In the genomic region with DNA sequence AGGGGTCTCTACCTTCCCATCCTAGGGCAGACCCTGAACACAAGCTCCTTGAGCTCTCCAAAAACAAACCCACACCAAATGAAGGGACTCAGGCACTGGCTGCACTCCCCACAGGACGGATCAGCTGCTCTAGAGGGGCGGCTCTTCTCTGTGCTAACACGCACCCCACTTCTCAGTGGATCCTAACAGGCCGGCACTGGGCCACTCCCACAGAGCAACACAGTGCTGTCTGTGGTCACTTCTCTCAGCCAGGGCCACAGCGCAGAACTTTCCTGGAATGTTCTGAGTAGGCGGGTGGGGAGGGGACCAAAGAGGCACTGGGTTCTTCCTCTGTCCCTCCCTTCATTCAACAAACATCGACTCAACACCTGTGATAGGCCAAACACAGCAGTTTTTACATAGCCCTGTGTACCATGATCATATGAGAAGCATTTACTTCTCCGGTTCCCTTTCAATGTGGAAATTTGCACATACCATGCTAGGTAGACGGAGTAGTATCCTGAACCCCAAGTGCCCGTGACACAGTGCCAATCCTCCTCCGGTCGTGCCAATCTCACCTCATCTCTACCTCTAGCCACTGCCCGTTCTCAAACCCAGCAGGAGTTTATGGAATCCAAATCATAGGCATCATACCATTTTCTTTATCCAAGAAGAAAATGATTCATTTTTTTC, we compare ENCODE assay signal across 10 cellular contexts.
A peak's percentile ranks its signal among the peaks of the same experiment; 100 is the strongest.
DNase-seq lines count a peak whose midpoint lies in the region; ATAC-seq and TF ChIP-seq lines count a peak whose summit lies in the region.
"Had no signal": no experiment of that assay in that cellular context is flagged by ENCODE, and none has a peak within 500 bp of the region (broad histone marks: within the 10 kb centered on the region; RNA-seq: fewer than 3 reads in every experiment).

No MANE protein-coding gene starts in this region.

- DNase-seq in left cardiac atrium = peak; percentile 21
- DNase-seq in right atrium auricular region (ENCODE audit: low spot score) = no peak
- no peak for DNase-seq in progenitor cell of endocrine pancreas (ENCODE audit: low spot score, unreplicated experiment)
- no peak for DNase-seq in aorta
- DNase-seq in foreskin melanocyte = no peak
- no peak for DNase-seq in activated CD4-positive, alpha-beta memory T cell treated with anti-CD3 and anti-CD28 coated beads for 36 hours
- no peak for DNase-seq in NCI-H1105 treated with DMSO at 0.1 percent for 48 hours (lab: John Stamatoyannopoulos, UW)
- DNase-seq: DMS79; effector CD8-positive, alpha-beta T cell had no signal

- no peak overlapping the region for H3K4me3 Mint-ChIP-seq in progenitor cell of endocrine pancreas (ENCODE audit: low read depth)
- no peak overlapping the region for H3K4me3 Mint-ChIP-seq in activated CD4-positive, alpha-beta memory T cell treated with anti-CD3 and anti-CD28 coated beads for 36 hours

- peaks cover 20% of the 10 kb centered on the region for H3K36me3 Mint-ChIP-seq in progenitor cell of endocrine pancreas (ENCODE audit: insufficient read depth)
- H3K36me3 Mint-ChIP-seq in activated CD4-positive, alpha-beta memory T cell treated with anti-CD3 and anti-CD28 coated beads for 36 hours = peaks cover 20% of the 10 kb centered on the region

- H3K9me3 ChIP-seq in right atrium auricular region (no peaks in the 10 kb centered on the region), aorta (ENCODE audit: control insufficient read depth, low read length) (no peaks in the 10 kb centered on the region)

- 39 to 44% methylated on average over 13 of the region's 13 CpGs for WGBS in aorta, 2 donors

- H3K9me3 Mint-ChIP-seq in progenitor cell of endocrine pancreas (ENCODE audit: low read depth) = no peaks in the 10 kb centered on the region
- no peaks in the 10 kb centered on the region for H3K9me3 Mint-ChIP-seq in activated CD4-positive, alpha-beta memory T cell treated with anti-CD3 and anti-CD28 coated beads for 36 hours

- H3K27ac ChIP-seq in right atrium auricular region (no peak overlapping the region), cingulate gyrus (ENCODE audit: low read depth, low read length) (peak overlapping the region; percentile 60), aorta (ENCODE audit: low read depth in 1 of 2, low read length in 2 of 2) (peak overlapping the region in 1 of 2 donors; percentile 53)

- H3K4me1 ChIP-seq in right atrium auricular region (peaks cover 0 to 50% of the 10 kb centered on the region in 2 donors), aorta (ENCODE audit: control insufficient read depth in 1 of 2, insufficient read depth in 2 of 2, low read length in 2 of 2) (peaks cover 0 to 4% of the 10 kb centered on the region in 2 donors)

- H3K27me3 ChIP-seq in right atrium auricular region = no peaks in the 10 kb centered on the region
- H3K27me3 ChIP-seq in aorta (ENCODE audit: control insufficient read depth in 1 of 2, insufficient read depth in 2 of 2, low read length in 1 of 2) = no peaks in the 10 kb centered on the region

- TF ChIP-seq CTCF in right atrium auricular region (IDR thresholded peaks at IDR 0.05) (no peak), progenitor cell of endocrine pancreas (IDR thresholded peaks at IDR 0.05; ENCODE audit: unreplicated experiment) (no peak)

- intact Hi-C loops in left cardiac atrium (cut with DNase I) (loop anchor here in 1 of 2 donors (10.0 kb wide), 1 partner anchor 102 kb away; a partner anchor contains a TSS), aorta (cut with DNase I) (loop anchor here (10.0 kb wide), 4 partner anchors 128 to 222 kb away; no protein-coding TSS in a partner anchor)
- intact Hi-C loops in activated CD4-positive, alpha-beta memory T cell treated with anti-CD3 and anti-CD28 coated beads for 36 hours (cut with micrococcal nuclease) = no loop called here

- no peaks in the 10 kb centered on the region for H3K27me3 Mint-ChIP-seq in progenitor cell of endocrine pancreas
- H3K27me3 Mint-ChIP-seq in activated CD4-positive, alpha-beta memory T cell treated with anti-CD3 and anti-CD28 coated beads for 36 hours = no peaks in the 10 kb centered on the region

- H3K4me1 Mint-ChIP-seq in progenitor cell of endocrine pancreas (ENCODE audit: low read depth) = peaks cover 20% of the 10 kb centered on the region
- peaks cover 2% of the 10 kb centered on the region for H3K4me1 Mint-ChIP-seq in activated CD4-positive, alpha-beta memory T cell treated with anti-CD3 and anti-CD28 coated beads for 36 hours (ENCODE audit: low read depth)

- POLR2A ChIA-PET in activated CD4-positive, alpha-beta memory T cell treated with anti-CD3 and anti-CD28 coated beads for 36 hours (lab: Charles Lee) = no interaction called here

- H3K36me3 ChIP-seq in right atrium auricular region (peaks cover 46% of the 10 kb centered on the region), aorta (ENCODE audit: control insufficient read depth in 1 of 2, insufficient read depth in 2 of 2, low read length in 1 of 2) (no peaks in the 10 kb centered on the region)

- H3K4me3 ChIP-seq in right atrium auricular region (no peak overlapping the region), aorta (ENCODE audit: low read length in 2 of 2) (no peak overlapping the region)

- CTCF ChIA-PET in activated CD4-positive, alpha-beta memory T cell treated with anti-CD3 and anti-CD28 coated beads for 36 hours (lab: Charles Lee) = interaction anchor here (2.6 kb wide), 1 partner anchor 420 kb away, joined by 11 read pairs; no protein-coding TSS in a partner anchor

- no peak for ATAC-seq in left cardiac atrium
- peak; percentile 36 for ATAC-seq in aorta (ENCODE audit: low FRiP score)

- H3K27ac Mint-ChIP-seq in progenitor cell of endocrine pancreas = peak overlapping the region; percentile 71
- no peak overlapping the region for H3K27ac Mint-ChIP-seq in activated CD4-positive, alpha-beta memory T cell treated with anti-CD3 and anti-CD28 coated beads for 36 hours
